Comparison of ENCODE assay signal across 8 cellular contexts in genomic region chr19:1592023-1592754, GRCh38. TPM values are rescaled to one million over a fixed set of nuclear protein-coding genes. Genes with fewer than 3 reads are reported as not detected.
DNase-seq lines count a peak whose midpoint lies in the region; ATAC-seq and TF ChIP-seq lines count a peak whose summit lies in the region.

No MANE protein-coding gene starts in this region.

- H3K27ac ChIP-seq in Panc1 (ENCODE audit: low read length), result peak overlapping the region; percentile 95

- peaks cover 9% of the 10 kb centered on the region for H3K4me1 Mint-ChIP-seq in nephron

- DNase-seq in DMS53 treated with DMSO at 0.1 percent for 48 hours (lab: John Stamatoyannopoulos, UW; ENCODE audit: unreplicated experiment), result peak; percentile 68
- peak; percentile 96 for DNase-seq in HuH-7.5 (ENCODE audit: low spot score)
- DNase-seq in Panc1 (ENCODE audit: low read depth, low spot score), result no peak
- DNase-seq in activated T-helper 9 cell treated with anti-CD3 and anti-CD28 coated beads, Interleukin-2, amount 50 U/mL, for 16 hours (ENCODE audit: low read depth), result peak; percentile 79
- peak; percentile 92 for DNase-seq in fibroblast of pulmonary artery (ENCODE audit: low read depth)
- peak; percentile 78 for DNase-seq in stimulated activated naive CD4-positive, alpha-beta T cell treated with Interleukin-2 at 50 U/mL for 16 hours (lab: John Stamatoyannopoulos, UW)

- ATAC-seq in GM21526 (IDR thresholded peaks at IDR 0.05; ENCODE audit: low FRiP score, unreplicated experiment) (peak; percentile 40), Panc1 (peak; percentile 90)

- no TSS peak for BruUV-seq in Panc1 (replicated peaks; lab: Mats Ljungman, UMichigan)

- H3K4me1 ChIP-seq in Panc1 (ENCODE audit: control insufficient read depth, insufficient read depth, low read length), result peaks cover 11% of the 10 kb centered on the region

- peaks cover 17% of the 10 kb centered on the region for H3K36me3 Mint-ChIP-seq in nephron (ENCODE audit: low read depth)

- peaks cover 3% of the 10 kb centered on the region; the same call in 1 of the 2 replicates for H3K36me3 ChIP-seq in Panc1 (ENCODE audit: control insufficient read depth, insufficient read depth, low read length)

- no peaks in the 10 kb centered on the region for H3K9me3 ChIP-seq in Panc1 (ENCODE audit: control insufficient read depth, insufficient read depth, low read depth, low read length)

- intact Hi-C loops in Panc1 (cut with micrococcal nuclease; ENCODE audit: unreplicated experiment), result no loop called here

- H3K27me3 Mint-ChIP-seq in nephron (ENCODE audit: low read depth), result no peaks in the 10 kb centered on the region

- in situ Hi-C loops in Panc1 (cut with HindIII; ENCODE audit: low pct_unique_long_range_greater_than_20kb, low sequenced_read_pairs), result no loop called here

- CTCF ChIA-PET in Panc1 (lab: Charles Lee), result no interaction called here

- peak overlapping the region; percentile 82 to 87 for H3K4me3 ChIP-seq in Panc1 (ENCODE audit: low read depth in 2 of 2, low read length in 2 of 2)
- peak overlapping the region; percentile 90 for H3K4me3 ChIP-seq in fibroblast of pulmonary artery (replicated peaks; ENCODE audit: low read depth, low read length)

- no peaks in the 10 kb centered on the region for H3K9me3 Mint-ChIP-seq in nephron

- POLR2A ChIA-PET in Panc1 (lab: Charles Lee), result no interaction called here

- H3K4me3 Mint-ChIP-seq in nephron, result peak overlapping the region; percentile 91 to 97 (median 94)

- TF ChIP-seq CTCF in Panc1 (IDR thresholded peaks at IDR 0.05), result no peak
- no peak for TF ChIP-seq CTCF in fibroblast of pulmonary artery (IDR thresholded peaks at IDR 0.05; ENCODE audit: low read length, missing control alignments)
- no peak for TF ChIP-seq CTCF in nephron (IDR thresholded peaks at IDR 0.05; ENCODE audit: unreplicated experiment in 3 of 3)

- no peaks in the 10 kb centered on the region for H3K27me3 ChIP-seq in Panc1 (ENCODE audit: control insufficient read depth, insufficient read depth, low read length)

- H3K27ac Mint-ChIP-seq in nephron, result peak overlapping the region; percentile 90 to 98 (median 97)

RNA-seq across cellular contexts. Expression of gene MBD3, which starts 0.5 kb away (rescaled TPM):
- 139 TPM for total RNA-seq in Panc1 (2021; ENCODE audit: unreplicated experiment)
- polyA plus RNA-seq in Panc1 (2012; ENCODE audit: insufficient read length), result 96.7 TPM

RNA-seq across cellular contexts. Expression of gene UQCR11, which starts 13.1 kb away (rescaled TPM):
- total RNA-seq in Panc1 (2021; ENCODE audit: unreplicated experiment), result 300 TPM
- polyA plus RNA-seq in Panc1 (2012; ENCODE audit: insufficient read length), result 270 TPM

RNA-seq across cellular contexts. Expression of gene MEX3D, which starts 24.1 kb away (rescaled TPM):
- total RNA-seq in Panc1 (2021; ENCODE audit: unreplicated experiment), result 73.7 TPM
- polyA plus RNA-seq in Panc1 (2012; ENCODE audit: insufficient read length), result 62.0 TPM
